ENCODE assay signal across 9 cellular contexts in the genomic region with DNA sequence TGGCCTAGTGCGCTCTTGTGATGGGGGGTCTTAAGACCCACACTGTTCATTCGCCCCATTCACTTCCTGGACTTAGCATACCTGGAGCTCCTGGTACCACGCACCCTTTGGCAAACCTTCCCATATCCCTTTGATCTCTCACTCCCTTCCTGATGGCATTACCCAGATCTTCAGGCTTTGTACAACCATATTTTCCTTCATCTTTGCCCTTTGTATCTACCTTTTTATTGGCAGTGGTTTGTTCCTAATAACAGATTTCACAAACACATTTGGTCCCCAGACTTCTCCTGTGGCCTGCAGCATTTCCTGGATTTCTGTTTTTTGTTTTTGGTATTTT. TPM values are rescaled to one million over a fixed set of nuclear protein-coding genes. Genes with fewer than 3 reads are reported as not detected.
DNase-seq lines count a peak whose midpoint lies in the region; ATAC-seq lines count a peak whose summit lies in the region.
"Had no signal": no experiment of that assay in that cellular context is flagged by ENCODE, and none has a peak within 500 bp of the region (broad histone marks: within the 10 kb centered on the region; RNA-seq: fewer than 3 reads in every experiment).

No MANE protein-coding gene starts in this region.

- DNase-seq in SK-N-MC (ENCODE audit: low read depth, low spot score) = no peak
- DNase-seq in right cardiac atrium = peak in 2 of 3 donors; percentile 11 to 17
- DNase-seq in stimulated activated effector memory CD8-positive, alpha-beta T cell treated with anti-CD3 and anti-CD28 coated beads, Interleukin-12 subunit alpha, Interleukin-12 subunit beta, amount 100 ng/mL, for 72 hours (ENCODE audit: low spot score in 2 of 2) = no peak
- DNase-seq in stimulated activated CD4-positive, alpha-beta T cell treated with anti-CD3 and anti-CD28 coated beads, Interleukin-4, amount 100 ng/mL, for 1 hour = no peak
- no peak for DNase-seq in MG63
- no peak for DNase-seq in DMS153 (lab: John Stamatoyannopoulos, UW)

- H3K4me3 ChIP-seq in SK-N-MC (no peak overlapping the region), right cardiac atrium (ENCODE audit: low read length) (no peak overlapping the region), MG63 (no peak overlapping the region)

- peaks cover 2% of the 10 kb centered on the region for H3K4me1 ChIP-seq in right cardiac atrium (ENCODE audit: control insufficient read depth, insufficient read depth, low read length)

- H3K27me3 ChIP-seq in right cardiac atrium (ENCODE audit: control insufficient read depth, insufficient read depth) = no peaks in the 10 kb centered on the region
- no peaks in the 10 kb centered on the region for H3K27me3 ChIP-seq in MG63

- H3K27ac ChIP-seq in SK-N-MC (peak overlapping the region; percentile 53), right cardiac atrium (ENCODE audit: low read length) (peak overlapping the region; percentile 46)

- no peak overlapping the region for H3K9ac ChIP-seq in SK-N-MC (ENCODE audit: insufficient read length)

- H3K27ac Mint-ChIP-seq in stimulated activated effector memory CD8-positive, alpha-beta T cell treated with anti-CD3 and anti-CD28 coated beads, Interleukin-12 subunit alpha, Interleukin-12 subunit beta, amount 100 ng/mL, for 72 hours = peak overlapping the region; percentile 61

- H3K4me1 Mint-ChIP-seq in stimulated activated effector memory CD8-positive, alpha-beta T cell treated with anti-CD3 and anti-CD28 coated beads, Interleukin-12 subunit alpha, Interleukin-12 subunit beta, amount 100 ng/mL, for 72 hours = peaks cover 45% of the 10 kb centered on the region

- no peaks in the 10 kb centered on the region for H3K9me3 Mint-ChIP-seq in stimulated activated effector memory CD8-positive, alpha-beta T cell treated with anti-CD3 and anti-CD28 coated beads, Interleukin-12 subunit alpha, Interleukin-12 subunit beta, amount 100 ng/mL, for 72 hours

- H3K9me3 ChIP-seq in SK-N-MC (ENCODE audit: low read depth, low read length) (no peaks in the 10 kb centered on the region), right cardiac atrium (ENCODE audit: control insufficient read depth, low read length) (no peaks in the 10 kb centered on the region), MG63 (peaks cover 3% of the 10 kb centered on the region)

- 88% methylated on average over 3 of the region's 3 CpGs for WGBS in right cardiac atrium

- H3K4me3 Mint-ChIP-seq in stimulated activated effector memory CD8-positive, alpha-beta T cell treated with anti-CD3 and anti-CD28 coated beads, Interleukin-12 subunit alpha, Interleukin-12 subunit beta, amount 100 ng/mL, for 72 hours = no peak overlapping the region

- H3K36me3 Mint-ChIP-seq in stimulated activated effector memory CD8-positive, alpha-beta T cell treated with anti-CD3 and anti-CD28 coated beads, Interleukin-12 subunit alpha, Interleukin-12 subunit beta, amount 100 ng/mL, for 72 hours = no peaks in the 10 kb centered on the region

- H3K36me3 ChIP-seq in SK-N-MC (ENCODE audit: insufficient read depth, low read length) = no peaks in the 10 kb centered on the region
- H3K36me3 ChIP-seq in MG63 = no peaks in the 10 kb centered on the region

- intact Hi-C loops in right cardiac atrium (cut with DNase I) = no loop called here

- ATAC-seq in right cardiac atrium = no peak
- ATAC-seq in stimulated activated effector memory CD8-positive, alpha-beta T cell treated with anti-CD3 and anti-CD28 coated beads, Interleukin-12 subunit alpha, Interleukin-12 subunit beta, amount 100 ng/mL, for 72 hours = no peak

RNA-seq across cellular contexts. Expression of a gene that starts 16.0 kb away (rescaled TPM):
- 100 to 1,000 TPM; 263 to 569 (median 519) TPM for total RNA-seq in right cardiac atrium
- polyA plus RNA-seq in right cardiac atrium = 749 TPM
- 62.7 and 85.0 TPM in 2 replicates for total RNA-seq in MG63 (2014; rRNA removed; shearing (Covaris generic); ENCODE audit: low replicate concordance)

RNA-seq across cellular contexts. Expression of a gene that starts 22.8 kb away (rescaled TPM):
- 100 to 1,000 TPM in 3 of 4 donors, 10 to 100 TPM in 1; 85.0 to 169 (median 116) TPM for total RNA-seq in right cardiac atrium
- 235 TPM for polyA plus RNA-seq in right cardiac atrium
- total RNA-seq in MG63 (2014; rRNA removed; shearing (Covaris generic); ENCODE audit: low replicate concordance) = 26.5 and 62.6 TPM in 2 replicates

RNA-seq across cellular contexts. Expression of a gene that starts 29.0 kb away (rescaled TPM):
- total RNA-seq in right cardiac atrium = 100 to 1,000 TPM; 180 to 290 (median 240) TPM
- 393 TPM for polyA plus RNA-seq in right cardiac atrium
- 35.8 and 50.4 TPM in 2 replicates for total RNA-seq in MG63 (2014; rRNA removed; shearing (Covaris generic); ENCODE audit: low replicate concordance)

RNA-seq across cellular contexts. Expression of a gene that starts 32.7 kb away (rescaled TPM):
- 1 to 10 TPM; 1.0 to 1.6 (median 1.3) TPM for total RNA-seq in right cardiac atrium
- 2.5 TPM for polyA plus RNA-seq in right cardiac atrium
- total RNA-seq in MG63 (2014; rRNA removed; shearing (Covaris generic); ENCODE audit: low replicate concordance) = 27.5 and 49.8 TPM in 2 replicates

RNA-seq across cellular contexts. Expression of a gene that starts 37.3 kb away (rescaled TPM):
- total RNA-seq in right cardiac atrium = not detected
- not detected for polyA plus RNA-seq in right cardiac atrium
- total RNA-seq in MG63 (2014; rRNA removed; shearing (Covaris generic); ENCODE audit: low replicate concordance) = not detected in 2 replicates
- total RNA-seq: Daoy, NCI-H460, omental fat pad had no signal

Comparison
In these comparisons a context has a peak if more than half of its experiments do, and no peak if none do; other contexts are left out.
1. DNase-seq: peak in right cardiac atrium (2 of 3); none in SK-N-MC (single experiment), stimulated activated effector memory CD8-positive, alpha-beta T cell treated with anti-CD3 and anti-CD28 coated beads, Interleukin-12 subunit alpha, Interleukin-12 subunit beta, amount 100 ng/mL, for 72 hours (0 of 2), stimulated activated CD4-positive, alpha-beta T cell treated with anti-CD3 and anti-CD28 coated beads, Interleukin-4, amount 100 ng/mL, for 1 hour (single experiment), MG63 (single experiment) and DMS153 (single experiment).